5 cellular contexts compared by ENCODE assay signal in genomic region chr4:168330575-168330974, GRCh38. TPM values are rescaled to one million over a fixed set of nuclear protein-coding genes. Genes with fewer than 3 reads are reported as not detected.
DNase-seq lines count a peak whose midpoint lies in the region; FAIRE-seq and TF ChIP-seq lines count a peak whose summit lies in the region.
"Not testable (repeated sequence)": the region's sequence is repeated elsewhere in the genome, so short reads cannot be mapped to it uniquely, and the experiment has no call there.

No MANE protein-coding gene starts in this region.

- not testable (repeated sequence) for DNase-seq in HTR-8/SVneo (ENCODE audit: insufficient read length, low spot score); bronchial epithelial cell (ENCODE audit: low read depth); neural progenitor cell (ENCODE audit: low spot score)
- DNase-seq in NCI-H524 (lab: John Stamatoyannopoulos, UW) (peak; percentile 25 to 82), cardiac muscle cell (ENCODE audit: low read depth in 1 of 2, low spot score in 1 of 2) (peak in 1 of 2 donors; percentile 56)

- not testable (repeated sequence) for H3K27me3 ChIP-seq in bronchial epithelial cell (ENCODE audit: control insufficient read depth, insufficient read depth, low read length); cardiac muscle cell; neural progenitor cell

- not testable (repeated sequence) for H3K27ac Mint-ChIP-seq in neural progenitor cell

- not testable (repeated sequence) for H3K9ac ChIP-seq in neural progenitor cell

- not testable (repeated sequence) for H3K79me2 ChIP-seq in neural progenitor cell (ENCODE audit: low read depth)

- H4K20me1 ChIP-seq in neural progenitor cell (ENCODE audit: low read depth): not testable (repeated sequence)

- not testable (repeated sequence) for H3K36me3 Mint-ChIP-seq in neural progenitor cell

- not testable (repeated sequence) for H3K4me3 ChIP-seq in bronchial epithelial cell (ENCODE audit: low read depth, low read length); cardiac muscle cell; neural progenitor cell

- not testable (repeated sequence) for H3K36me3 ChIP-seq in bronchial epithelial cell (ENCODE audit: control insufficient read depth, insufficient read depth, low read length); cardiac muscle cell; neural progenitor cell

- FAIRE-seq in HTR-8/SVneo (lab: Jason Lieb, UNC) (peak; percentile 20), bronchial epithelial cell (lab: Jason Lieb, UNC) (peak; percentile 96)

- H3K4me2 ChIP-seq in neural progenitor cell: peak overlapping the region; percentile 6

- H3K4me1 Mint-ChIP-seq in neural progenitor cell: not testable (repeated sequence)

- H3F3A ChIP-seq in neural progenitor cell (ENCODE audit: low read depth): not testable (repeated sequence)

- not testable (repeated sequence) for H2AFZ ChIP-seq in neural progenitor cell (replicated peaks)

- not testable (repeated sequence) for H3K27me3 Mint-ChIP-seq in neural progenitor cell (ENCODE audit: insufficient read depth, low read depth)

- H3K4me3 Mint-ChIP-seq in neural progenitor cell: not testable (repeated sequence)

- H3K27ac ChIP-seq in cardiac muscle cell: peak overlapping the region; percentile 60
- H3K27ac ChIP-seq in neural progenitor cell: not testable (repeated sequence)

- not testable (repeated sequence) for H3K9me3 ChIP-seq in cardiac muscle cell (ENCODE audit: low read depth); neural progenitor cell (ENCODE audit: low read depth)

- not testable (repeated sequence) for TF ChIP-seq CTCF in bronchial epithelial cell (IDR thresholded peaks at IDR 0.05; ENCODE audit: insufficient read depth, low read length, severe bottlenecking); cardiac muscle cell (IDR thresholded peaks at IDR 0.05; ENCODE audit: low read depth, low read length); neural progenitor cell (IDR thresholded peaks at IDR 0.05)

- peaks cover 13% of the 10 kb centered on the region for H3K4me1 ChIP-seq in cardiac muscle cell (ENCODE audit: low read depth)
- not testable (repeated sequence) for H3K4me1 ChIP-seq in neural progenitor cell

- not testable (repeated sequence) for H3K9me3 Mint-ChIP-seq in neural progenitor cell

RNA-seq across cellular contexts. Expression of gene DDX60, which starts 12.0 kb away (rescaled TPM):
- total RNA-seq in bronchial epithelial cell: 2.8 and 2.9 TPM in 2 replicates
- total RNA-seq in cardiac muscle cell: 4.8 and 5.8 TPM in 2 replicates
- polyA plus RNA-seq in cardiac muscle cell: 0.36 and 1.8 TPM in 2 replicates
- 3.3 and 7.8 TPM in 2 replicates for total RNA-seq in neural progenitor cell (ENCODE audit: low replicate concordance)
